15 cellular contexts compared by ENCODE assay signal in the genomic region with DNA sequence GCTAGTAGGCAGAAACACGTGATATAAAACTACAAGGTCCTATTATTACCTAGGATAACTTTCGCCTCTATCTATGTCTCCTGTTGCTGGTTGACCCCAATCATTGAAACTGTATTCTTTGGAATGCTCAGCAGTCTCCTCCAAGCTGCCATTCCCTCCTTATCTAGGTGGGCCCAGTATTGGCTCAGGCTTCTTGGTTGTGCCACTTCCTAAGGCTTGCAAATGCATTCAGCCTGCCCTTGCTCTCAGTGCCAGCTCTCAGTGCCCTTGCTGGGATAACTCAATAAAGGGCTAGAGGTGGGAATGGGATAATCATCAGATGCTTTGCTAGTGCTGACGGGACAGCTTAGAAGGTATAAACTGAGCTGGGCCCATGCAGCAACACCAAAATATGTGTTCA. TPM values are rescaled to one million over a fixed set of nuclear protein-coding genes. Genes with fewer than 3 reads are reported as not detected.
A peak's percentile ranks its signal among the peaks of the same experiment; 100 is the strongest.
DNase-seq lines count a peak whose midpoint lies in the region; ATAC-seq and TF ChIP-seq lines count a peak whose summit lies in the region.
"Had no signal": no experiment of that assay in that cellular context is flagged by ENCODE, and none has a peak within 500 bp of the region (broad histone marks: within the 10 kb centered on the region; RNA-seq: fewer than 3 reads in every experiment).

No MANE protein-coding gene starts in this region.

- 56 to 64% methylated on average over 2 to 3 of the region's 3 CpGs for WGBS in endodermal cell (ENCODE audit: insufficient coverage in 1 of 2, insufficient read length in 1 of 2), 2 experiments
- 80% methylated on average over 3 of the region's 3 CpGs for WGBS in hepatocyte (ENCODE audit: low lambda C conversion rate, missing lambda C conversion rate)

- peaks cover 6 to 11% of the 10 kb centered on the region in 2 donors for H3K9me3 Mint-ChIP-seq in activated naive CD4-positive, alpha-beta T cell treated with anti-CD3 and anti-CD28 coated beads, Interleukin-2, amount 50 U/mL, for 72 hours
- H3K9me3 Mint-ChIP-seq in activated naive CD4-positive, alpha-beta T cell treated with anti-CD3 and anti-CD28 coated beads, Interleukin-2, amount 10 ng/mL, durations not matched to agents 7 days and 5 days: peaks cover 7% of the 10 kb centered on the region
- no peaks in the 10 kb centered on the region for H3K9me3 Mint-ChIP-seq in endodermal cell

- no peak for DNase-seq in activated naive CD4-positive, alpha-beta T cell treated with anti-CD3 and anti-CD28 coated beads, Interleukin-2, amount 50 U/mL, for 72 hours (ENCODE audit: low spot score in 2 of 2)
- DNase-seq in activated naive CD4-positive, alpha-beta T cell treated with anti-CD3 and anti-CD28 coated beads, Interleukin-2, amount 10 ng/mL, durations not matched to agents 7 days and 5 days: no peak
- DNase-seq in RWPE2 (ENCODE audit: low spot score) (no peak), endodermal cell (peak; percentile 63), DMS153 treated with DMSO at 0.1 percent for 48 hours (lab: John Stamatoyannopoulos, UW; ENCODE audit: unreplicated experiment) (no peak), hepatocyte (ENCODE audit: low spot score) (no peak), NCI-H446 (lab: John Stamatoyannopoulos, UW) (no peak)
- DNase-seq: activated CD4-positive, CD25-positive, alpha-beta regulatory T cell; amygdala; cerebellar nuclear complex; NCI-H187; SHP77; stimulated activated CD4-positive, alpha-beta T cell treated with anti-CD3 and anti-CD28 coated beads, Interleukin-2, amount 100 ng/mL, for 48 hours had no signal

- H3K4me2 ChIP-seq in hepatocyte: no peak overlapping the region

- no peaks in the 10 kb centered on the region for H4K20me1 ChIP-seq in hepatocyte (ENCODE audit: insufficient read depth, poor library complexity, severe bottlenecking)

- H3K27me3 ChIP-seq in RWPE2 (ENCODE audit: insufficient read depth, poor library complexity, severe bottlenecking): no peaks in the 10 kb centered on the region
- peaks cover 47% of the 10 kb centered on the region for H3K27me3 ChIP-seq in endodermal cell (ENCODE audit: control insufficient read depth, insufficient read depth, low read length, poor library complexity, severe bottlenecking)
- H3K27me3 ChIP-seq in stomach smooth muscle (ENCODE audit: control insufficient read depth in 1 of 2, insufficient read depth in 2 of 2, low read length in 2 of 2): no peaks in the 10 kb centered on the region
- no peaks in the 10 kb centered on the region for H3K27me3 ChIP-seq in hepatocyte

- CTCF ChIA-PET in activated naive CD4-positive, alpha-beta T cell treated with anti-CD3 and anti-CD28 coated beads, Interleukin-2, amount 10 ng/mL, durations not matched to agents 7 days and 5 days (lab: Charles Lee): interaction anchor here (1.3 to 3.0 kb wide), 3 partner anchors 9 to 153 kb away, joined by 3 to 21 read pairs (median 3); no protein-coding TSS in a partner anchor

- H3K4me3 Mint-ChIP-seq in activated naive CD4-positive, alpha-beta T cell treated with anti-CD3 and anti-CD28 coated beads, Interleukin-2, amount 10 ng/mL, durations not matched to agents 7 days and 5 days: no peak overlapping the region
- no peak overlapping the region for H3K4me3 Mint-ChIP-seq in endodermal cell

- H3K27me3 Mint-ChIP-seq in activated naive CD4-positive, alpha-beta T cell treated with anti-CD3 and anti-CD28 coated beads, Interleukin-2, amount 10 ng/mL, durations not matched to agents 7 days and 5 days: no peaks in the 10 kb centered on the region
- H3K27me3 Mint-ChIP-seq in endodermal cell (ENCODE audit: insufficient read depth): peaks cover 91% of the 10 kb centered on the region

- H3K4me3 ChIP-seq in RWPE2 (ENCODE audit: severe bottlenecking) (no peak overlapping the region), endodermal cell (ENCODE audit: low read length) (no peak overlapping the region), stomach smooth muscle (ENCODE audit: low read length in 2 of 2) (no peak overlapping the region), hepatocyte (no peak overlapping the region)
- H3K4me3 ChIP-seq: thoracic aorta had no signal

- TF ChIP-seq CTCF in RWPE2 (IDR thresholded peaks at IDR 0.05; ENCODE audit: poor library complexity, severe bottlenecking) (no peak), endodermal cell (conservative IDR thresholded peaks at IDR 0.05) (no peak), hepatocyte (IDR thresholded peaks at IDR 0.05; ENCODE audit: poor library complexity) (no peak)

- peak overlapping the region; percentile 99 for H3K27ac ChIP-seq in RWPE2 (ENCODE audit: poor library complexity, severe bottlenecking)
- no peak overlapping the region for H3K27ac ChIP-seq in endodermal cell (ENCODE audit: low read depth, low read length)
- peak overlapping the region; percentile 7 for H3K27ac ChIP-seq in stomach smooth muscle (ENCODE audit: low read length)
- no peak overlapping the region for H3K27ac ChIP-seq in hepatocyte

- H2AFZ ChIP-seq in hepatocyte: no peak overlapping the region

- H3K27ac Mint-ChIP-seq in activated naive CD4-positive, alpha-beta T cell treated with anti-CD3 and anti-CD28 coated beads, Interleukin-2, amount 50 U/mL, for 72 hours: peak overlapping the region; percentile 50 to 86
- no peak overlapping the region for H3K27ac Mint-ChIP-seq in activated naive CD4-positive, alpha-beta T cell treated with anti-CD3 and anti-CD28 coated beads, Interleukin-2, amount 10 ng/mL, durations not matched to agents 7 days and 5 days
- no peak overlapping the region for H3K27ac Mint-ChIP-seq in endodermal cell

- H3K36me3 ChIP-seq in RWPE2 (ENCODE audit: low read depth) (peaks cover 95% of the 10 kb centered on the region), endodermal cell (ENCODE audit: control insufficient read depth, insufficient read depth, low read length) (no peaks in the 10 kb centered on the region), stomach smooth muscle (ENCODE audit: control insufficient read depth in 2 of 2, insufficient read depth in 2 of 2, low read length in 2 of 2) (peaks cover 7 to 10% of the 10 kb centered on the region in 2 donors), hepatocyte (replicated peaks; ENCODE audit: insufficient read depth, low read depth) (no peaks in the 10 kb centered on the region)
- H3K36me3 ChIP-seq: thoracic aorta had no signal

- ATAC-seq in activated naive CD4-positive, alpha-beta T cell treated with anti-CD3 and anti-CD28 coated beads, Interleukin-2, amount 50 U/mL, for 72 hours: no peak
- no peak for ATAC-seq in RWPE2 (ENCODE audit: low read depth)

- H3K9me3 ChIP-seq in RWPE2 (ENCODE audit: severe bottlenecking) (no peaks in the 10 kb centered on the region), endodermal cell (ENCODE audit: control insufficient read depth, low read length) (peaks cover 3% of the 10 kb centered on the region), stomach smooth muscle (ENCODE audit: control insufficient read depth in 2 of 2, low read length in 2 of 2) (no peaks in the 10 kb centered on the region), hepatocyte (ENCODE audit: low read depth) (no peaks in the 10 kb centered on the region)
- H3K9me3 ChIP-seq: thoracic aorta had no signal

- no peaks in the 10 kb centered on the region for H3K79me2 ChIP-seq in hepatocyte

- H3K9me2 ChIP-seq in hepatocyte (replicated peaks; ENCODE audit: insufficient read depth): no peaks in the 10 kb centered on the region

- no peak overlapping the region for H3K9ac ChIP-seq in endodermal cell (ENCODE audit: extremely low read depth, low read length, poor library complexity, severe bottlenecking)
- H3K9ac ChIP-seq in stomach smooth muscle (ENCODE audit: low read length in 2 of 2): no peak overlapping the region

- H3K4me1 ChIP-seq in RWPE2 (ENCODE audit: insufficient read depth, poor library complexity, severe bottlenecking): peaks cover 42% of the 10 kb centered on the region
- peaks cover 12% of the 10 kb centered on the region for H3K4me1 ChIP-seq in endodermal cell (ENCODE audit: control insufficient read depth, insufficient read depth, low read length)
- peaks cover 43% of the 10 kb centered on the region for H3K4me1 ChIP-seq in stomach smooth muscle (ENCODE audit: control insufficient read depth, insufficient read depth, low read length)
- no peaks in the 10 kb centered on the region for H3K4me1 ChIP-seq in hepatocyte (ENCODE audit: insufficient read depth)

- peaks cover 34 to 74% of the 10 kb centered on the region in 2 donors for H3K36me3 Mint-ChIP-seq in activated naive CD4-positive, alpha-beta T cell treated with anti-CD3 and anti-CD28 coated beads, Interleukin-2, amount 50 U/mL, for 72 hours
- H3K36me3 Mint-ChIP-seq in activated naive CD4-positive, alpha-beta T cell treated with anti-CD3 and anti-CD28 coated beads, Interleukin-2, amount 10 ng/mL, durations not matched to agents 7 days and 5 days: peaks cover 90% of the 10 kb centered on the region
- no peaks in the 10 kb centered on the region for H3K36me3 Mint-ChIP-seq in endodermal cell (ENCODE audit: low read depth)

- H3K4me1 Mint-ChIP-seq in activated naive CD4-positive, alpha-beta T cell treated with anti-CD3 and anti-CD28 coated beads, Interleukin-2, amount 10 ng/mL, durations not matched to agents 7 days and 5 days: peaks cover 98% of the 10 kb centered on the region
- peaks cover 27% of the 10 kb centered on the region for H3K4me1 Mint-ChIP-seq in endodermal cell

RNA-seq across cellular contexts. Expression of gene CD44, which starts 13.6 kb away (rescaled TPM):
- 100 to 1,000 TPM; 321 to 381 TPM for total RNA-seq in activated naive CD4-positive, alpha-beta T cell treated with anti-CD3 and anti-CD28 coated beads, Interleukin-2, amount 50 U/mL, for 72 hours
- total RNA-seq in endodermal cell (1 to 10 TPM; 1.2 to 4.6 TPM), hepatocyte (17.5 and 23.4 TPM in 2 replicates)
- 5.6 TPM for polyA plus RNA-seq in endodermal cell (2013, experiment 1 of 2)
- 8.0 TPM for polyA plus RNA-seq in endodermal cell (2013, experiment 2 of 2)
- polyA plus RNA-seq in hepatocyte: 13.7 and 29.5 TPM in 2 replicates

Comparison
In these comparisons a context has a peak if more than half of its experiments do, and no peak if none do; other contexts are left out.
1. H3K27ac Mint-ChIP-seq: peak in activated naive CD4-positive, alpha-beta T cell treated with anti-CD3 and anti-CD28 coated beads, Interleukin-2, amount 50 U/mL, for 72 hours (2 of 2); none in activated naive CD4-positive, alpha-beta T cell treated with anti-CD3 and anti-CD28 coated beads, Interleukin-2, amount 10 ng/mL, durations not matched to agents 7 days and 5 days (single experiment) and endodermal cell (single experiment).
2. H3K27ac ChIP-seq: peak in RWPE2 (single experiment) and stomach smooth muscle (single experiment); none in endodermal cell (single experiment) and hepatocyte (single experiment).
3. RNA of gene CD44, which starts 13.6 kb away (total RNA-seq): 321 to 381 TPM in activated naive CD4-positive, alpha-beta T cell treated with anti-CD3 and anti-CD28 coated beads, Interleukin-2, amount 50 U/mL, for 72 hours; 17.5 to 23.4 TPM in hepatocyte and 1.2 to 4.6 TPM in endodermal cell; every median in the first group is over 10 times any median in the second.